29 cellular contexts compared by ENCODE assay signal in the genomic region with DNA sequence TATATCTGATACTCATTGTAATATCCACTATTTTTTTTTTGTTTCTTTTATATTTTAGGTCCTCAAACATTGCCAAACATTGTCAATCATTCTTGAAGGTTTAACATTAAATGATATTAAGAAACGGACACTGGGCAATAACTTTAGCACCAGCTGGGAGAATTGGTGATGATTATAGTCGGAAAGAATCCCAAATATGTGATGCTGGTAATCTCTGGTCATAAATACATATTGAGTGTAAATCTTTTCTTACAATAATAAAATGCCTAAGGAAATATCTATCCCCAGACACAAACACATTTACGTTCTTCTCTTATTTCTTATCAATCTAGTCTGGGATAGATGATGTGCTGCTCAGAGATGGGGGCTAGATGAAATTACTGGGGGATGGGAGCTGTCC. TPM values are rescaled to one million over a fixed set of nuclear protein-coding genes. Genes with fewer than 3 reads are reported as not detected.
DNase-seq lines count a peak whose midpoint lies in the region; ATAC-seq, FAIRE-seq and TF ChIP-seq lines count a peak whose summit lies in the region.
"Had no signal": no experiment of that assay in that cellular context is flagged by ENCODE, and none has a peak within 500 bp of the region (broad histone marks: within the 10 kb centered on the region; RNA-seq: fewer than 3 reads in every experiment).

No MANE protein-coding gene starts in this region.

- no peaks in the 10 kb centered on the region for H3K36me3 Mint-ChIP-seq in osteocyte (ENCODE audit: unreplicated experiment)
- H3K36me3 Mint-ChIP-seq: naive B cell had no signal

- DNase-seq in EH (ENCODE audit: low read depth) (peak; percentile 27), NCI-H226 (peak; percentile 34), fibroblast of peridontal ligament (ENCODE audit: extremely low read depth) (peak; percentile 52), osteocyte (ENCODE audit: extremely low spot score, unreplicated experiment) (no peak), iPS-NIHi7 (ENCODE audit: extremely low spot score) (no peak), GM12892 (ENCODE audit: insufficient read length) (no peak), hippocampal formation (lab: John Stamatoyannopoulos, UW) (no peak)
- DNase-seq: activated CD4-positive, alpha-beta T cell treated with anti-CD3 and anti-CD28 coated beads for 1 hour; activated CD8-positive, alpha-beta T cell treated with anti-CD3 and anti-CD28 coated beads, Interleukin-2, amount 10 ng/mL, durations not matched to agents 7 days and 5 days; activated gamma-delta T cell treated with Interleukin-2 at 50 U/mL for 16 hours; cortex of kidney; DND-41; glutamatergic neuron; KG1; MV-4-11; naive B cell; NCI-H1694; NCI-H2171 treated with DMSO at 0.1 percent for 48 hours; NCI-H526; Peyer's patch; SJCRH30; stimulated activated CD4-positive, alpha-beta T cell treated with anti-CD3 and anti-CD28 coated beads, Interleukin-2, amount 100 ng/mL, for 24 hours had no signal

- H3K4me1 Mint-ChIP-seq in osteocyte (ENCODE audit: unreplicated experiment) = peaks cover 48% of the 10 kb centered on the region
- H3K4me1 Mint-ChIP-seq: naive B cell had no signal

- no peak for ATAC-seq in HG02970 (IDR thresholded peaks at IDR 0.05; ENCODE audit: low FRiP score, unreplicated experiment)
- ATAC-seq: activated CD8-positive, alpha-beta T cell treated with anti-CD3 and anti-CD28 coated beads, Interleukin-2, amount 10 ng/mL, durations not matched to agents 7 days and 5 days had no signal

- no peak for TF ChIP-seq POLR2A in GM12892 (IDR thresholded peaks at IDR 0.05; ENCODE audit: low read depth, low read length)

- H3K27ac Mint-ChIP-seq in osteocyte (ENCODE audit: unreplicated experiment) = peak overlapping the region; percentile 96
- H3K27ac Mint-ChIP-seq: activated CD8-positive, alpha-beta T cell treated with anti-CD3 and anti-CD28 coated beads, Interleukin-2, amount 10 ng/mL, durations not matched to agents 7 days and 5 days; T-helper 1 cell treated with Interleukin-12 subunit alpha and Interleukin-12 subunit beta and Interleukin-4 antibody, amounts not matched to agents 30 μg/mL and 1 μg/mL, for 36 hours had no signal

- TF ChIP-seq CTCF in osteocyte (IDR thresholded peaks at IDR 0.05) = no peak

- H3K4me3 Mint-ChIP-seq in osteocyte (ENCODE audit: unreplicated experiment) = no peak overlapping the region
- H3K4me3 Mint-ChIP-seq: activated CD8-positive, alpha-beta T cell treated with anti-CD3 and anti-CD28 coated beads, Interleukin-2, amount 10 ng/mL, durations not matched to agents 7 days and 5 days; naive B cell; T-helper 1 cell treated with Interleukin-12 subunit alpha and Interleukin-12 subunit beta and Interleukin-4 antibody, amounts not matched to agents 30 μg/mL and 1 μg/mL, for 36 hours had no signal

- H3K9me3 Mint-ChIP-seq in osteocyte (ENCODE audit: unreplicated experiment) = no peaks in the 10 kb centered on the region
- H3K9me3 Mint-ChIP-seq: naive B cell; T-helper 1 cell treated with Interleukin-12 subunit alpha and Interleukin-12 subunit beta and Interleukin-4 antibody, amounts not matched to agents 30 μg/mL and 1 μg/mL, for 36 hours had no signal

- H3K27me3 Mint-ChIP-seq in osteocyte (ENCODE audit: unreplicated experiment) = no peaks in the 10 kb centered on the region

- no peak for FAIRE-seq in GM12892 (lab: Jason Lieb, UNC)
- FAIRE-seq: endometrium, GM19239 had no signal

RNA-seq across cellular contexts. Expression of gene OR51E2, which starts 25.2 kb away (rescaled TPM):
- 0.40 and 0.76 TPM in 2 replicates for total RNA-seq in osteocyte
- polyA plus RNA-seq in GM12892 (2012; ENCODE audit: missing spikeins) = not detected
- total RNA-seq: activated CD8-positive, alpha-beta T cell treated with anti-CD3 and anti-CD28 coated beads, Interleukin-2, amount 10 ng/mL, durations not matched to agents 7 days and 5 days; HT1080; pulmonary artery endothelial cell; SJCRH30 had no signal

RNA-seq across cellular contexts. Expression of gene OR51E1, which starts 28.7 kb away (rescaled TPM):
- total RNA-seq in osteocyte = 0.81 and 1.1 TPM in 2 replicates
- polyA plus RNA-seq in GM12892 (2012; ENCODE audit: missing spikeins) = not detected
- total RNA-seq: activated CD8-positive, alpha-beta T cell treated with anti-CD3 and anti-CD28 coated beads, Interleukin-2, amount 10 ng/mL, durations not matched to agents 7 days and 5 days; HT1080; pulmonary artery endothelial cell; SJCRH30 had no signal

RNA-seq across cellular contexts. Expression of gene MMP26, which starts 32.1 kb away (rescaled TPM):
- total RNA-seq in osteocyte = not detected in 2 replicates
- polyA plus RNA-seq in GM12892 (2012; ENCODE audit: missing spikeins) = not detected
- total RNA-seq: activated CD8-positive, alpha-beta T cell treated with anti-CD3 and anti-CD28 coated beads, Interleukin-2, amount 10 ng/mL, durations not matched to agents 7 days and 5 days; HT1080; Peyer's patch; pulmonary artery endothelial cell; SJCRH30; ureter had no signal

RNA-seq across cellular contexts. Expression of gene OR51D1, which starts 35.2 kb away (rescaled TPM):
- total RNA-seq in osteocyte = not detected in 2 replicates
- polyA plus RNA-seq in GM12892 (2012; ENCODE audit: missing spikeins) = not detected
- total RNA-seq: activated CD8-positive, alpha-beta T cell treated with anti-CD3 and anti-CD28 coated beads, Interleukin-2, amount 10 ng/mL, durations not matched to agents 7 days and 5 days; HT1080; Peyer's patch; pulmonary artery endothelial cell; SJCRH30; ureter had no signal

Comparison
In these comparisons a context has a peak if more than half of its experiments do, and no peak if none do; other contexts are left out.
1. DNase-seq: peak in EH (single experiment), NCI-H226 (single experiment) and fibroblast of peridontal ligament (single experiment); none in osteocyte (single experiment), iPS-NIHi7 (single experiment), GM12892 (single experiment) and hippocampal formation (0 of 2).